Comparison of ENCODE assay signal across 10 cellular contexts in genomic region chr20:38872491-38873049, GRCh38. TPM values are rescaled to one million over a fixed set of nuclear protein-coding genes. Genes with fewer than 3 reads are reported as not detected.
DNase-seq lines count a peak whose midpoint lies in the region; ATAC-seq and TF ChIP-seq lines count a peak whose summit lies in the region.
"Had no signal": no experiment of that assay in that cellular context is flagged by ENCODE, and none has a peak within 500 bp of the region (broad histone marks: within the 10 kb centered on the region; RNA-seq: fewer than 3 reads in every experiment).

No MANE protein-coding gene starts in this region.

- H3K4me1 Mint-ChIP-seq in activated CD4-positive, alpha-beta T cell treated with anti-CD3 and anti-CD28 coated beads for 36 hours, result peaks cover 87% of the 10 kb centered on the region
- peaks cover 81% of the 10 kb centered on the region for H3K4me1 Mint-ChIP-seq in activated naive CD8-positive, alpha-beta T cell (ENCODE audit: low read depth)

- intact Hi-C loops in activated CD4-positive, alpha-beta T cell treated with anti-CD3 and anti-CD28 coated beads for 36 hours (cut with DNase I, micrococcal nuclease), result loop anchor here (1.0 to 2.0 kb wide), 9 partner anchors 9 to 146 kb away; partner anchors contain the start of genes PPP1R16B (in 2 of the 2), ACTR5 (in 1 of the 2) and DHX35 (in 1 of the 2)
- intact Hi-C loops in left cardiac atrium (cut with DNase I), result no loop called here

- H3K9me3 Mint-ChIP-seq in activated CD4-positive, alpha-beta T cell treated with anti-CD3 and anti-CD28 coated beads for 36 hours (ENCODE audit: low read depth), result no peaks in the 10 kb centered on the region
- no peaks in the 10 kb centered on the region for H3K9me3 Mint-ChIP-seq in activated naive CD8-positive, alpha-beta T cell (ENCODE audit: low read depth)

- H3K27ac Mint-ChIP-seq in activated CD4-positive, alpha-beta T cell treated with anti-CD3 and anti-CD28 coated beads for 36 hours, result peak overlapping the region; percentile 96
- H3K27ac Mint-ChIP-seq in activated naive CD8-positive, alpha-beta T cell, result peak overlapping the region; percentile 99

- ATAC-seq in activated CD4-positive, alpha-beta T cell treated with anti-CD3 and anti-CD28 coated beads for 36 hours, result peak; percentile 6
- ATAC-seq in HG03432 (IDR thresholded peaks at IDR 0.05; ENCODE audit: unreplicated experiment) (peak; percentile 0), GM18505 (IDR thresholded peaks at IDR 0.05; ENCODE audit: unreplicated experiment) (no peak), left cardiac atrium (no peak)

- DNase-seq in activated CD4-positive, alpha-beta T cell treated with anti-CD3 and anti-CD28 coated beads for 36 hours, result peak; percentile 57
- no peak for DNase-seq in activated CD4-positive, alpha-beta T cell treated with anti-CD3 and anti-CD28 coated beads for 48 hours
- DNase-seq in stimulated activated CD8-positive, alpha-beta memory T cell treated with anti-CD3 and anti-CD28 coated beads, Interleukin-4, amount 100 ng/mL, for 48 hours, result peak; percentile 54
- DNase-seq in NOMO-1 treated with dmso at 0.1 percent for 144 hours (lab: John Stamatoyannopoulos, UW; ENCODE audit: unreplicated experiment), result no peak
- DNase-seq in left cardiac atrium, result no peak
- DNase-seq: GF-D8, NCI-H1092 treated with DMSO at 0.1 percent for 48 hours had no signal

- CTCF ChIA-PET in activated CD4-positive, alpha-beta T cell treated with anti-CD3 and anti-CD28 coated beads for 36 hours (lab: Charles Lee), result interaction anchor here (0.7 to 2.8 kb wide), 10 partner anchors 11 to 82 kb away, joined by 3 to 13 read pairs (median 6); partner anchors contain the start of gene PPP1R16B

- H3K27me3 Mint-ChIP-seq in activated CD4-positive, alpha-beta T cell treated with anti-CD3 and anti-CD28 coated beads for 36 hours, result no peaks in the 10 kb centered on the region
- H3K27me3 Mint-ChIP-seq in activated naive CD8-positive, alpha-beta T cell, result no peaks in the 10 kb centered on the region

- POLR2A ChIA-PET in activated CD4-positive, alpha-beta T cell treated with anti-CD3 and anti-CD28 coated beads for 36 hours (lab: Charles Lee), result interaction anchor here (0.6 to 1.4 kb wide), 9 partner anchors 10 to 66 kb away, joined by 3 to 9 read pairs (median 3); no protein-coding TSS in a partner anchor

- no peak for TF ChIP-seq POLR2A in GM18505 (IDR thresholded peaks at IDR 0.05; ENCODE audit: borderline replicate concordance, extremely low read depth, insufficient read depth, insufficient read length)

- H3K36me3 Mint-ChIP-seq in activated CD4-positive, alpha-beta T cell treated with anti-CD3 and anti-CD28 coated beads for 36 hours (ENCODE audit: low read depth), result peaks cover 19% of the 10 kb centered on the region
- peaks cover 14% of the 10 kb centered on the region for H3K36me3 Mint-ChIP-seq in activated naive CD8-positive, alpha-beta T cell

- peak overlapping the region; percentile 72 for H3K4me3 Mint-ChIP-seq in activated CD4-positive, alpha-beta T cell treated with anti-CD3 and anti-CD28 coated beads for 36 hours
- H3K4me3 Mint-ChIP-seq in activated naive CD8-positive, alpha-beta T cell, result peak overlapping the region; percentile 82

RNA-seq across cellular contexts. Expression of gene FAM83D, which starts 53.6 kb away (rescaled TPM):
- total RNA-seq in activated CD4-positive, alpha-beta T cell treated with anti-CD3 and anti-CD28 coated beads for 36 hours, result 10 to 100 TPM; 10.5 to 12.4 TPM
- total RNA-seq in left cardiac atrium, result under 1 TPM; 0.42 to 0.65 TPM

Comparison
In these comparisons a context has a peak if more than half of its experiments do, and no peak if none do; other contexts are left out.
1. DNase-seq: peak in activated CD4-positive, alpha-beta T cell treated with anti-CD3 and anti-CD28 coated beads for 36 hours (single experiment) and stimulated activated CD8-positive, alpha-beta memory T cell treated with anti-CD3 and anti-CD28 coated beads, Interleukin-4, amount 100 ng/mL, for 48 hours (single experiment); none in activated CD4-positive, alpha-beta T cell treated with anti-CD3 and anti-CD28 coated beads for 48 hours (single experiment), NOMO-1 treated with dmso at 0.1 percent for 144 hours (single experiment) and left cardiac atrium (single experiment).
2. ATAC-seq: peak in activated CD4-positive, alpha-beta T cell treated with anti-CD3 and anti-CD28 coated beads for 36 hours (single experiment) and HG03432 (single experiment); none in GM18505 (single experiment) and left cardiac atrium (0 of 2).
3. RNA of gene FAM83D, which starts 53.6 kb away (total RNA-seq): 10.5 to 12.4 TPM in activated CD4-positive, alpha-beta T cell treated with anti-CD3 and anti-CD28 coated beads for 36 hours; 0.42 to 0.65 TPM in left cardiac atrium; every median in the first group is over 4 times any median in the second.
4. intact Hi-C loops: an anchor here in activated CD4-positive, alpha-beta T cell treated with anti-CD3 and anti-CD28 coated beads for 36 hours (1.0 to 2.0 kb wide); none called in left cardiac atrium.